1 cellular context compared by ENCODE assay signal in genomic region chr5:139403787-139404483, GRCh38.
A peak's percentile ranks its signal among the peaks of the same experiment; 100 is the strongest.
TF ChIP-seq lines count a peak whose summit lies in the region.

TSS of gene SPATA24 (minus strand) at chr5:139404089. CDS start at chr5:139404060, 29 bp downstream.

TF ChIP-seq in K562, 482 proteins besides CTCF, POLR2A, EP300 and RAD21 (continued from another document and continues in another):
- TF ChIP-seq ZBTB5 (IDR thresholded peaks at IDR 0.05) (peak; percentile 94), CHD7 (IDR thresholded peaks at IDR 0.05; ENCODE audit: low read depth, low read length) (no peak), ZBTB40 (IDR thresholded peaks at IDR 0.05) (peak; percentile 47; the same call in 1 of the 2 replicates), ZBTB40 (CRISPR knock-in tag; IDR thresholded peaks at IDR 0.05) (no peak), SFPQ (IDR thresholded peaks at IDR 0.05; ENCODE audit: low read depth, low read length) (no peak), NONO (IDR thresholded peaks at IDR 0.05; ENCODE audit: low read depth in 2 of 2, low read length in 1 of 2) (0 out of 4 replicates have a peak, but pooled peaks of 1 of the 2 experiments have one; percentile 43), PHF8 (IDR thresholded peaks at IDR 0.05; ENCODE audit: borderline replicate concordance, low read length) (peak; percentile 67; the same call in 1 of the 2 replicates), SAFB2 (IDR thresholded peaks at IDR 0.05; ENCODE audit: borderline replicate concordance, low read depth, low read length, severe bottlenecking) (no peak), TFAP4 (CRISPR knock-in tag; IDR thresholded peaks at IDR 0.05; ENCODE audit: borderline replicate concordance) (peak; percentile 98), ARID3B (CRISPR knock-in tag; IDR thresholded peaks at IDR 0.05; ENCODE audit: borderline replicate concordance) (no peak), MBD2 (IDR thresholded peaks at IDR 0.05; ENCODE audit: borderline replicate concordance, low read depth) (peak; percentile 65; the same call in 1 of the 2 replicates), POLR2AphosphoS5 (IDR thresholded peaks at IDR 0.05; ENCODE audit: control insufficient read depth, insufficient read depth, low read depth, low read length) (peak; percentile 27; the same call in 1 of the 2 replicates), HDAC1 (IDR thresholded peaks at IDR 0.05) (peak in 1 of 2 experiments; percentile 93; a peak in 2 of 4 replicates), ZBTB9 (CRISPR knock-in tag; IDR thresholded peaks at IDR 0.05) (0 out of 2 replicates have a peak, but pooled peaks have one; percentile 39), RBM25 (IDR thresholded peaks at IDR 0.05; ENCODE audit: low read depth, low read length, severe bottlenecking) (no peak), NR2C2 (CRISPR knock-in tag; IDR thresholded peaks at IDR 0.05) (no peak), NR2C2 (tag; IDR thresholded peaks at IDR 0.05) (peak; percentile 65), THRAP3 (IDR thresholded peaks at IDR 0.05; ENCODE audit: borderline replicate concordance) (no peak), POLR2G (IDR thresholded peaks at IDR 0.05; ENCODE audit: low read depth, low read length) (peak; percentile 86)
